9 cellular contexts compared by ENCODE assay signal in genomic region chr1:245888809-245889208, GRCh38.
DNase-seq lines count a peak whose midpoint lies in the region; ATAC-seq and TF ChIP-seq lines count a peak whose summit lies in the region.
"Had no signal": no experiment of that assay in that cellular context is flagged by ENCODE, and none has a peak within 500 bp of the region (broad histone marks: within the 10 kb centered on the region; RNA-seq: fewer than 3 reads in every experiment).

No MANE protein-coding gene starts in this region.

- no peak overlapping the region for H3K27ac Mint-ChIP-seq in neural progenitor cell

- H3K27ac ChIP-seq in neural progenitor cell, result no peak overlapping the region
- H3K27ac ChIP-seq in ascending aorta, result no peak overlapping the region
- H3K27ac ChIP-seq in ovary, result no peak overlapping the region

- H3K4me2 ChIP-seq in neural progenitor cell, result no peak overlapping the region

- peaks cover 2% of the 10 kb centered on the region for H3K27me3 Mint-ChIP-seq in neural progenitor cell (ENCODE audit: insufficient read depth, low read depth)

- H3K9me3 ChIP-seq in neural progenitor cell (ENCODE audit: low read depth) (no peaks in the 10 kb centered on the region), ascending aorta (peaks cover 3 to 12% of the 10 kb centered on the region in 2 donors), ovary (no peaks in the 10 kb centered on the region)

- H3K9ac ChIP-seq in neural progenitor cell, result no peak overlapping the region

- H3K4me3 ChIP-seq in NB4 (ENCODE audit: low read depth, low read length), result no peak overlapping the region
- H3K4me3 ChIP-seq in choroid plexus epithelial cell (ENCODE audit: low read depth, low read length), result no peak overlapping the region
- H3K4me3 ChIP-seq in neural progenitor cell, result no peak overlapping the region
- H3K4me3 ChIP-seq in ascending aorta, result no peak overlapping the region
- H3K4me3 ChIP-seq in ovary, result no peak overlapping the region

- no peak for TF ChIP-seq EP300 in ovary (IDR thresholded peaks at IDR 0.05)

- no peak overlapping the region for H2AFZ ChIP-seq in neural progenitor cell (replicated peaks)

- peak; percentile 51 for TF ChIP-seq CTCF in NB4 (IDR thresholded peaks at IDR 0.05; ENCODE audit: low read depth, low read length)
- TF ChIP-seq CTCF in choroid plexus epithelial cell (conservative IDR thresholded peaks at IDR 0.05; ENCODE audit: low read depth, low read length), result peak; percentile 56
- peak; percentile 71 for TF ChIP-seq CTCF in neural progenitor cell (IDR thresholded peaks at IDR 0.05)
- no peak for TF ChIP-seq CTCF in ascending aorta (IDR thresholded peaks at IDR 0.05)
- TF ChIP-seq CTCF in ovary (IDR thresholded peaks at IDR 0.05), result no peak

- 62 to 70% (median 69%) methylated on average over 2 of the region's 2 CpGs for WGBS in ovary, 3 donors

- H3K4me1 ChIP-seq in neural progenitor cell, result no peaks in the 10 kb centered on the region
- H3K4me1 ChIP-seq in ascending aorta, result no peaks in the 10 kb centered on the region
- no peaks in the 10 kb centered on the region for H3K4me1 ChIP-seq in ovary (ENCODE audit: insufficient read depth)

- no peaks in the 10 kb centered on the region for H3F3A ChIP-seq in neural progenitor cell (ENCODE audit: low read depth)

- H4K20me1 ChIP-seq in neural progenitor cell (ENCODE audit: low read depth), result no peaks in the 10 kb centered on the region

- H3K9me3 Mint-ChIP-seq in neural progenitor cell, result peaks cover 28% of the 10 kb centered on the region

- no peaks in the 10 kb centered on the region for H3K36me3 ChIP-seq in neural progenitor cell
- H3K36me3 ChIP-seq in ascending aorta, result no peaks in the 10 kb centered on the region
- H3K36me3 ChIP-seq in ovary, result no peaks in the 10 kb centered on the region

- peak; percentile 44 for DNase-seq in DMS 273 (lab: John Stamatoyannopoulos, UW; ENCODE audit: unreplicated experiment)
- no peak for DNase-seq in DMS 273 treated with DMSO at 0.1 percent for 48 hours (lab: John Stamatoyannopoulos, UW)
- peak; percentile 56 for DNase-seq in NB4 (ENCODE audit: low read depth)
- DNase-seq in choroid plexus epithelial cell (ENCODE audit: low read depth), result peak; percentile 69
- DNase-seq in neural progenitor cell (ENCODE audit: low spot score), result peak; percentile 61
- DNase-seq in ascending aorta (ENCODE audit: low spot score in 2 of 2), result no peak
- no peak for DNase-seq in ovary
- DNase-seq: 8988T had no signal

- H3K27me3 ChIP-seq in neural progenitor cell, result no peaks in the 10 kb centered on the region
- no peaks in the 10 kb centered on the region for H3K27me3 ChIP-seq in ascending aorta
- H3K27me3 ChIP-seq in ovary, result no peaks in the 10 kb centered on the region

- peaks cover 9% of the 10 kb centered on the region for H3K36me3 Mint-ChIP-seq in neural progenitor cell

- ATAC-seq in HG02970 (IDR thresholded peaks at IDR 0.05; ENCODE audit: low FRiP score, unreplicated experiment), result no peak

- H3K4me1 Mint-ChIP-seq in neural progenitor cell, result no peaks in the 10 kb centered on the region

- no peak overlapping the region for H3K4me3 Mint-ChIP-seq in neural progenitor cell

- H3K79me2 ChIP-seq in neural progenitor cell (ENCODE audit: low read depth), result no peaks in the 10 kb centered on the region

- intact Hi-C loops in ascending aorta (cut with DNase I) (no loop called here), ovary (cut with DNase I) (no loop called here)

- no peak for TF ChIP-seq POLR2A in NB4 (IDR thresholded peaks at IDR 0.05; ENCODE audit: extremely low read depth, insufficient read length)
- no peak for TF ChIP-seq POLR2A in ovary (IDR thresholded peaks at IDR 0.05)

Comparison
In these comparisons a context has a peak if more than half of its experiments do, and no peak if none do; other contexts are left out.
1. DNase-seq: peak in DMS 273 (single experiment), NB4 (single experiment), choroid plexus epithelial cell (single experiment) and neural progenitor cell (single experiment); none in DMS 273 treated with DMSO at 0.1 percent for 48 hours (single experiment), ascending aorta (0 of 2) and ovary (0 of 5).
2. CTCF ChIP-seq: peak in NB4 (single experiment), choroid plexus epithelial cell (single experiment) and neural progenitor cell (single experiment); none in ascending aorta (0 of 3) and ovary (0 of 3).